1 cellular context compared by ENCODE assay signal in the genomic region with DNA sequence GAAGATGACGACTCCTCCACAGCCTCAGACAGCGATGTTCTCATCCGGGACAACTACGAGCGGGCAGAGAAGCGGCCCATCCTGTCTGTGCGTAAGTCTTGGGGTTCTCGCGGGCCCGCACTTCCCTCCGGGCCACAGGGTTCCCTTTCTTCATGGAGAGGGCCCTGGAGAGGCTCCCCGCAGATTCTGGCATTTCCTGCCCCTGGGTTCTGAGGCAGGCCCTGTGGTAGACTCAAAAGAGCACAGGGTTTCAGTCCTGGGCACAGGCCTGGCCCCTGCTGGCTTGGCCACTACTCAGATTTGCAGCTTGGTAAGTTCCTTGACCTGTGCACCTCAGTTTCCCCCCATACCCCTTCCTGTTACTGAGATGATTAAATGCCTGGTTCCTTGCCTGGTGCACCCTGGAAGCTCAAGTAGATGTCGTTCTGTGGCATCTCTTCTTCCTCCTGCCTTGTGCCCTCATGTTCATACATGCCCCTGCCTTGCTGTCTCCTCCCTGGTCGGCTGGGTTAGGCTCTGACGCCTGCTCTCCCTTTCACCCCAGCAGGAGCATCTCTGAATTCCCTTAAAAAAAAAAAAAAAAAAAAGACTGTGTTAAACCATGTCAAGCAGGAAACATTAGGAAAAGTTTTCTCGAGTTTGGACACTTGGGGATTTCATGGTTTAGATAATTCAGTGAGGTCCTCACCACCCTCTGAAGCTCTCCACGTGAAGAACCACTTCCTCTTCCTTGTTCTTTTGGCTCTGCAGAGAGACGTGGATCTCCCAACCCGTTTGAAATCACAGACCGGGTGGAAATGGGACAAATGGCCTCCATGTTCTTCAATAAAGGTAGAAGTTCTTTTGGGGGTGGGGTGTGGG.
TF ChIP-seq lines count a peak whose summit lies in the region.

No MANE protein-coding gene starts in this region.

TF ChIP-seq in WTC11, 78 proteins besides CTCF, POLR2A, EP300 and RAD21 (continued from another document):
- TF ChIP-seq, protein P1, sequence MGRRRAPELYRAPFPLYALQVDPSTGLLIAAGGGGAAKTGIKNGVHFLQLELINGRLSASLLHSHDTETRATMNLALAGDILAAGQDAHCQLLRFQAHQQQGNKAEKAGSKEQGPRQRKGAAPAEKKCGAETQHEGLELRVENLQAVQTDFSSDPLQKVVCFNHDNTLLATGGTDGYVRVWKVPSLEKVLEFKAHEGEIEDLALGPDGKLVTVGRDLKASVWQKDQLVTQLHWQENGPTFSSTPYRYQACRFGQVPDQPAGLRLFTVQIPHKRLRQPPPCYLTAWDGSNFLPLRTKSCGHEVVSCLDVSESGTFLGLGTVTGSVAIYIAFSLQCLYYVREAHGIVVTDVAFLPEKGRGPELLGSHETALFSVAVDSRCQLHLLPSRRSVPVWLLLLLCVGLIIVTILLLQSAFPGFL (CRISPR knock-in tag; IDR thresholded peaks at IDR 0.05; ENCODE audit: borderline replicate concordance) = no peak
- TF ChIP-seq NR2C2 (CRISPR knock-in tag; IDR thresholded peaks at IDR 0.05) (no peak), SMAD3 (CRISPR knock-in tag; IDR thresholded peaks at IDR 0.05; ENCODE audit: borderline replicate concordance) (no peak)
